Comparison of ENCODE assay signal across 23 cellular contexts in the genomic region with DNA sequence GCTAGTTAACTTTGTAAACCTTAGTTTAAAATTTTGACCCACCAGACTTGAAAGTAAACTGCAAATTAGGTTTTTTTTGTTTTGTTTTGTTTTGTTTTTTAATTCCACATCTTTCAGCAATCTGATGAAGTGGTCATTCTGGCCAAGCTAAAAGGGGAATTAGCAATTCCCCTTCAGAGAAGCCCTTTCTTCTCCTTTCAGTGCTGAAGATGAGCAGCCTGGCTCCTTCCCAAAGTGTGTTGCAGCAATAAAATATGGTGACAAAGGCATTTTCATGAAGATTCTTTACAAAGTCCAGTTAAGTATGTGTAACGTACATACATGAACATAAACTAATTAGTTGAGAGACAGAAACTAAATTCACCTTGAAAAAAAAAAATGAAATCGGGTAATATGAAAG.
"Had no signal": no experiment of that assay in that cellular context is flagged by ENCODE, and none has a peak within 500 bp of the region (broad histone marks: within the 10 kb centered on the region; RNA-seq: fewer than 3 reads in every experiment).

No MANE protein-coding gene starts in this region.

- H2AFZ ChIP-seq: parathyroid adenoma had no signal

- H3K4me1 Mint-ChIP-seq: naive thymus-derived CD4-positive, alpha-beta T cell; stimulated activated effector memory CD8-positive, alpha-beta T cell treated with anti-CD3 and anti-CD28 coated beads, Interleukin-12 subunit alpha, Interleukin-12 subunit beta, amount 100 ng/mL, for 72 hours had no signal

- H3K79me2 ChIP-seq: parathyroid adenoma had no signal

- H3K36me3 Mint-ChIP-seq: mesothelial cell of epicardium; naive thymus-derived CD4-positive, alpha-beta T cell; stimulated activated effector memory CD8-positive, alpha-beta T cell treated with anti-CD3 and anti-CD28 coated beads, Interleukin-12 subunit alpha, Interleukin-12 subunit beta, amount 100 ng/mL, for 72 hours; type B pancreatic cell had no signal

- H3K27ac ChIP-seq: coronary artery, esophagus squamous epithelium, parathyroid adenoma, prostate gland, right atrium auricular region, sigmoid colon, stomach, testis, tibial artery had no signal

- H3K4me1 ChIP-seq: esophagus squamous epithelium, parathyroid adenoma, prostate gland, right atrium auricular region, sigmoid colon, stomach, testis, tibial artery had no signal

- H3K36me3 ChIP-seq: esophagus squamous epithelium, prostate gland, right atrium auricular region, sigmoid colon, stomach, tibial artery had no signal

- H3K4me3 ChIP-seq: coronary artery, esophagus squamous epithelium, lung, prostate gland, right atrium auricular region, sigmoid colon, stomach, testis, tibial artery had no signal

- H3K9me3 Mint-ChIP-seq: nephron, type B pancreatic cell had no signal

- H3K9me3 ChIP-seq: esophagus squamous epithelium, prostate gland, right atrium auricular region, sigmoid colon, testis, tibial artery had no signal

- H3K27me3 Mint-ChIP-seq: naive thymus-derived CD4-positive, alpha-beta T cell had no signal

- DNase-seq: dermis blood vessel endothelial cell; effector memory CD4-positive, alpha-beta T cell; esophagus squamous epithelium; foreskin melanocyte; kidney; mesenchymal stem cell; naive thymus-derived CD4-positive, alpha-beta T cell; sigmoid colon; stimulated activated CD4-positive, alpha-beta T cell treated with anti-CD3 and anti-CD28 coated beads, Interleukin-2, amount 100 ng/mL, for 24 hours; stimulated activated CD4-positive, alpha-beta T cell treated with anti-CD3 and anti-CD28 coated beads, Interleukin-4, amount 100 ng/mL, for 24 hours; stimulated activated naive CD4-positive, alpha-beta T cell treated with Interleukin-2 at 50 U/mL for 16 hours; stomach; testis; tibial artery had no signal

- H3K27ac Mint-ChIP-seq: mesothelial cell of epicardium; naive thymus-derived CD4-positive, alpha-beta T cell; stimulated activated effector memory CD8-positive, alpha-beta T cell treated with anti-CD3 and anti-CD28 coated beads, Interleukin-12 subunit alpha, Interleukin-12 subunit beta, amount 100 ng/mL, for 72 hours; type B pancreatic cell had no signal

- H3K27me3 ChIP-seq: right atrium auricular region, sigmoid colon, stomach, testis, tibial artery had no signal

- H3K4me3 Mint-ChIP-seq: mesothelial cell of epicardium; naive thymus-derived CD4-positive, alpha-beta T cell; nephron; stimulated activated effector memory CD8-positive, alpha-beta T cell treated with anti-CD3 and anti-CD28 coated beads, Interleukin-12 subunit alpha, Interleukin-12 subunit beta, amount 100 ng/mL, for 72 hours; type B pancreatic cell had no signal
